Comparison of ENCODE assay signal across 8 cellular contexts in genomic region chr17:45171338-45172231, GRCh38. TPM values are rescaled to one million over a fixed set of nuclear protein-coding genes. Genes with fewer than 3 reads are reported as not detected.
DNase-seq lines count a peak whose midpoint lies in the region; ATAC-seq lines count a peak whose summit lies in the region.

No MANE protein-coding gene starts in this region.

- peak; percentile 5 for ATAC-seq in Right ventricle myocardium inferior
- ATAC-seq in activated naive CD8-positive, alpha-beta T cell treated with anti-CD3 and anti-CD28 coated beads, Interleukin-2, amount 10 ng/mL, durations not matched to agents 7 days and 5 days (ENCODE audit: low read depth): no peak
- ATAC-seq in stimulated activated naive B cell treated with anti-CD40 and anti-IgM and Interleukin-4, amounts not matched to agents 10 μg/mL and 1 μg/mL and 100 μg/mL, for 72 hours (replicated peaks): no peak

- H3K4me3 Mint-ChIP-seq in activated naive CD8-positive, alpha-beta T cell treated with anti-CD3 and anti-CD28 coated beads, Interleukin-2, amount 10 ng/mL, durations not matched to agents 7 days and 5 days: peak overlapping the region; percentile 86
- H3K4me3 Mint-ChIP-seq in immature natural killer cell: peak overlapping the region; percentile 23 to 89 (median 51)
- peak overlapping the region; percentile 76 to 79 for H3K4me3 Mint-ChIP-seq in stimulated activated naive B cell treated with anti-CD40 and anti-IgM and Interleukin-4, amounts not matched to agents 10 μg/mL and 1 μg/mL and 100 μg/mL, for 72 hours

- H3K4me1 Mint-ChIP-seq in activated naive CD8-positive, alpha-beta T cell treated with anti-CD3 and anti-CD28 coated beads, Interleukin-2, amount 10 ng/mL, durations not matched to agents 7 days and 5 days: peaks cover 7% of the 10 kb centered on the region
- H3K4me1 Mint-ChIP-seq in immature natural killer cell: peaks cover 28 to 34% of the 10 kb centered on the region in 2 donors
- H3K4me1 Mint-ChIP-seq in stimulated activated naive B cell treated with anti-CD40 and anti-IgM and Interleukin-4, amounts not matched to agents 10 μg/mL and 1 μg/mL and 100 μg/mL, for 72 hours: peaks cover 13 to 27% of the 10 kb centered on the region in 2 donors

- H3K9me3 Mint-ChIP-seq in activated naive CD8-positive, alpha-beta T cell treated with anti-CD3 and anti-CD28 coated beads, Interleukin-2, amount 10 ng/mL, durations not matched to agents 7 days and 5 days: no peaks in the 10 kb centered on the region
- no peaks in the 10 kb centered on the region for H3K9me3 Mint-ChIP-seq in immature natural killer cell
- no peaks in the 10 kb centered on the region for H3K9me3 Mint-ChIP-seq in stimulated activated naive B cell treated with anti-CD40 and anti-IgM and Interleukin-4, amounts not matched to agents 10 μg/mL and 1 μg/mL and 100 μg/mL, for 72 hours

- no peak for DNase-seq in Right ventricle myocardium inferior (ENCODE audit: missing footprints)
- no peak for DNase-seq in cardiac septum (ENCODE audit: low spot score)
- no peak for DNase-seq in activated naive CD8-positive, alpha-beta T cell treated with anti-CD3 and anti-CD28 coated beads, Interleukin-2, amount 10 ng/mL, durations not matched to agents 7 days and 5 days
- no peak for DNase-seq in immature natural killer cell
- no peak for DNase-seq in stimulated activated naive B cell treated with anti-CD40 and anti-IgM and Interleukin-4, amounts not matched to agents 10 μg/mL and 1 μg/mL and 100 μg/mL, for 72 hours
- DNase-seq in NCI-H526 treated with DMSO at 0.1 percent for 48 hours (lab: John Stamatoyannopoulos, UW): no peak
- no peak for DNase-seq in GM19240 (ENCODE audit: insufficient read length, low spot score)
- no peak for DNase-seq in NCI-H446 treated with DMSO at 0.1 percent for 48 hours (lab: John Stamatoyannopoulos, UW)

- no peaks in the 10 kb centered on the region for H3K27me3 Mint-ChIP-seq in activated naive CD8-positive, alpha-beta T cell treated with anti-CD3 and anti-CD28 coated beads, Interleukin-2, amount 10 ng/mL, durations not matched to agents 7 days and 5 days
- H3K27me3 Mint-ChIP-seq in immature natural killer cell (ENCODE audit: low read depth in 3 of 3): peaks cover 3 to 8% (median 6%) of the 10 kb centered on the region in 3 donors
- no peaks in the 10 kb centered on the region for H3K27me3 Mint-ChIP-seq in stimulated activated naive B cell treated with anti-CD40 and anti-IgM and Interleukin-4, amounts not matched to agents 10 μg/mL and 1 μg/mL and 100 μg/mL, for 72 hours

- intact Hi-C loops in Right ventricle myocardium inferior (cut with DNase I) (no loop called here), cardiac septum (cut with DNase I) (no loop called here)

- H3K27ac Mint-ChIP-seq in activated naive CD8-positive, alpha-beta T cell treated with anti-CD3 and anti-CD28 coated beads, Interleukin-2, amount 10 ng/mL, durations not matched to agents 7 days and 5 days: peak overlapping the region; percentile 96
- H3K27ac Mint-ChIP-seq in immature natural killer cell: peak overlapping the region; percentile 86 to 97 (median 96)
- peak overlapping the region; percentile 81 for H3K27ac Mint-ChIP-seq in stimulated activated naive B cell treated with anti-CD40 and anti-IgM and Interleukin-4, amounts not matched to agents 10 μg/mL and 1 μg/mL and 100 μg/mL, for 72 hours

- POLR2A ChIA-PET in activated naive CD8-positive, alpha-beta T cell treated with anti-CD3 and anti-CD28 coated beads, Interleukin-2, amount 10 ng/mL, durations not matched to agents 7 days and 5 days (lab: Charles Lee): interaction anchor here (1.0 to 4.0 kb wide), 8 partner anchors 10 to 77 kb away, joined by 4 to 74 read pairs (median 6); partner anchors contain the start of genes HEXIM1 and HEXIM2

- no peaks in the 10 kb centered on the region for H3K36me3 Mint-ChIP-seq in activated naive CD8-positive, alpha-beta T cell treated with anti-CD3 and anti-CD28 coated beads, Interleukin-2, amount 10 ng/mL, durations not matched to agents 7 days and 5 days
- no peaks in the 10 kb centered on the region for H3K36me3 Mint-ChIP-seq in immature natural killer cell
- peaks cover 0 to 14% of the 10 kb centered on the region in 2 donors for H3K36me3 Mint-ChIP-seq in stimulated activated naive B cell treated with anti-CD40 and anti-IgM and Interleukin-4, amounts not matched to agents 10 μg/mL and 1 μg/mL and 100 μg/mL, for 72 hours

RNA-seq across cellular contexts. Expression of gene HEXIM2, which starts 9.9 kb away (rescaled TPM):
- total RNA-seq in Right ventricle myocardium inferior (9.0 TPM), cardiac septum (3.3 TPM)
- 1 to 10 TPM; 6.7 to 7.7 TPM for total RNA-seq in activated naive CD8-positive, alpha-beta T cell treated with anti-CD3 and anti-CD28 coated beads, Interleukin-2, amount 10 ng/mL, durations not matched to agents 7 days and 5 days
- polyA plus RNA-seq in immature natural killer cell: 1 to 10 TPM; 1.9 to 7.4 (median 5.6) TPM

RNA-seq across cellular contexts. Expression of gene HEXIM1, which starts 23.3 kb away (rescaled TPM):
- 33.1 TPM for total RNA-seq in Right ventricle myocardium inferior
- total RNA-seq in cardiac septum: 19.8 TPM
- total RNA-seq in activated naive CD8-positive, alpha-beta T cell treated with anti-CD3 and anti-CD28 coated beads, Interleukin-2, amount 10 ng/mL, durations not matched to agents 7 days and 5 days: 10 to 100 TPM; 33.6 to 33.7 TPM
- polyA plus RNA-seq in immature natural killer cell: 1 to 10 TPM; 1.1 to 7.2 (median 3.0) TPM

RNA-seq across cellular contexts. Expression of gene ACBD4, which starts 36.1 kb away (rescaled TPM):
- 6.7 TPM for total RNA-seq in Right ventricle myocardium inferior
- 6.4 TPM for total RNA-seq in cardiac septum
- total RNA-seq in activated naive CD8-positive, alpha-beta T cell treated with anti-CD3 and anti-CD28 coated beads, Interleukin-2, amount 10 ng/mL, durations not matched to agents 7 days and 5 days: 10 to 100 TPM; 24.5 to 25.0 TPM
- 10 to 100 TPM in 2 of 3 donors, 1 to 10 TPM in 1; 7.9 to 11.2 (median 10.4) TPM for polyA plus RNA-seq in immature natural killer cell

RNA-seq across cellular contexts. Expression of gene PLCD3, which starts 39.3 kb away (rescaled TPM):
- total RNA-seq in Right ventricle myocardium inferior (200 TPM), cardiac septum (87.6 TPM)
- total RNA-seq in activated naive CD8-positive, alpha-beta T cell treated with anti-CD3 and anti-CD28 coated beads, Interleukin-2, amount 10 ng/mL, durations not matched to agents 7 days and 5 days: 1 to 10 TPM; 4.2 to 4.9 TPM
- polyA plus RNA-seq in immature natural killer cell: under 1 TPM in 1 of 3 donors, not detected in 2; 0.75 TPM

RNA-seq across cellular contexts. Expression of gene FMNL1, which starts 50.1 kb away (rescaled TPM):
- 13.7 TPM for total RNA-seq in Right ventricle myocardium inferior
- total RNA-seq in cardiac septum: 12.2 TPM
- total RNA-seq in activated naive CD8-positive, alpha-beta T cell treated with anti-CD3 and anti-CD28 coated beads, Interleukin-2, amount 10 ng/mL, durations not matched to agents 7 days and 5 days: 100 to 1,000 TPM; 408 to 411 TPM
- polyA plus RNA-seq in immature natural killer cell: 10 to 100 TPM; 17.6 to 66.7 (median 25.3) TPM
